25 cellular contexts compared by ENCODE assay signal in the genomic region with DNA sequence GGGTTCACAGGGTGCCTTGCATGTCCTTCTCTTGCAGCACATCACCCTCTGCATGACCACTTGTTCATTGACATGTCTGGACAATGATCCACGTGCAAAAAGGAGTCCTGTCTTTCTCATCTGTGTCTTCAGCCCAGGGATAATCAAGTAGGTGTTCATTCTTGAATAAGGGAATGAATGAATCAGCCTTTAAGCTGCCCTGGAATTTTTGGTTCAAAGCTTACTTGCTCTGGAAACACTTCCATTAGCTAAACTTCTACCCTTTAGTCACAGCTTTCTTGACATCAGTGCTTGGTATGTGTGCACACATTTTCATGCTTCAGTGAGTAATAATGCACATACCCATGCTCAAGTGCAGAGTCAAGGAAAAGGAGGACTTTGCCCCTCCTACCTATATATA.
DNase-seq lines count a peak whose midpoint lies in the region; ATAC-seq, FAIRE-seq and TF ChIP-seq lines count a peak whose summit lies in the region.
"Had no signal": no experiment of that assay in that cellular context is flagged by ENCODE, and none has a peak within 500 bp of the region (broad histone marks: within the 10 kb centered on the region; RNA-seq: fewer than 3 reads in every experiment).

No MANE protein-coding gene starts in this region.

- H3K4me3 ChIP-seq in bronchial epithelial cell (ENCODE audit: low read depth, low read length) (no peak overlapping the region), retinal pigment epithelial cell (ENCODE audit: low read length) (no peak overlapping the region)
- H3K4me3 ChIP-seq: A549, GM12878 had no signal

- no peak for FAIRE-seq in RCC 7860 (lab: Jason Lieb, UNC)
- no peak for FAIRE-seq in bronchial epithelial cell (lab: Jason Lieb, UNC)
- FAIRE-seq: A549, G401.6, GM12878, H1 had no signal

- no peak for ATAC-seq in HG02938 (IDR thresholded peaks at IDR 0.05; ENCODE audit: unreplicated experiment)
- ATAC-seq: A549, Panc1 had no signal

- H3K27me3 ChIP-seq in bronchial epithelial cell (ENCODE audit: control insufficient read depth, insufficient read depth, low read length) = no peaks in the 10 kb centered on the region

- TF ChIP-seq CTCF in bronchial epithelial cell (IDR thresholded peaks at IDR 0.05; ENCODE audit: insufficient read depth, low read length, severe bottlenecking) = no peak
- no peak for TF ChIP-seq CTCF in retinal pigment epithelial cell (conservative IDR thresholded peaks at IDR 0.05; ENCODE audit: low read depth, low read length)

- DNase-seq in RCC 7860 (ENCODE audit: low spot score) (peak; percentile 39), bronchial epithelial cell (ENCODE audit: low read depth) (peak; percentile 74), iris pigment epithelial cell (ENCODE audit: low read depth) (peak; percentile 4), retinal pigment epithelial cell (ENCODE audit: low read depth) (peak; percentile 44), occipital lobe (lab: John Stamatoyannopoulos, UW) (no peak), NCI-H2196 treated with DMSO at 0.1 percent for 48 hours (lab: John Stamatoyannopoulos, UW; ENCODE audit: unreplicated experiment) (no peak), NOMO-1 (lab: John Stamatoyannopoulos, UW; ENCODE audit: unreplicated experiment in 2 of 2) (no peak)
- DNase-seq: C1 segment of cervical spinal cord; CD4-positive, alpha-beta memory T cell; COR-L47; HCEC 1CT; IMR-90; KG1; MM.1S; NCI-H2029; NCI-H2227 treated with DMSO at 0.1 percent for 48 hours; NCI-H69; SK-N-SH; SW 1271 had no signal

- no peaks in the 10 kb centered on the region for H3K36me3 ChIP-seq in bronchial epithelial cell (ENCODE audit: control insufficient read depth, insufficient read depth, low read length)

Comparison
In these comparisons a context has a peak if more than half of its experiments do, and no peak if none do; other contexts are left out.
1. DNase-seq: peak in RCC 7860 (single experiment), bronchial epithelial cell (single experiment), iris pigment epithelial cell (single experiment) and retinal pigment epithelial cell (single experiment); none in occipital lobe (single experiment), NCI-H2196 treated with DMSO at 0.1 percent for 48 hours (single experiment) and NOMO-1 (0 of 2).